In genomic region chr20:21101453-21102251, GRCh38 we compare ENCODE assay signal across 9 cellular contexts.
DNase-seq lines count a peak whose midpoint lies in the region; ATAC-seq and TF ChIP-seq lines count a peak whose summit lies in the region.
"Had no signal": no experiment of that assay in that cellular context is flagged by ENCODE, and none has a peak within 500 bp of the region (broad histone marks: within the 10 kb centered on the region; RNA-seq: fewer than 3 reads in every experiment).

No MANE protein-coding gene starts in this region.

- peak; percentile 13 for DNase-seq in activated naive CD4-positive, alpha-beta T cell treated with anti-CD3 and anti-CD28 coated beads, Interleukin-2, amount 50 U/mL, for 16 hours
- peak; percentile 77 for DNase-seq in islet precursor cell
- peak; percentile 36 to 49 for DNase-seq in stimulated activated naive CD8-positive, alpha-beta T cell treated with anti-CD3 and anti-CD28 coated beads, Interleukin-15, amount 100 ng/mL, for 72 hours
- no peak for DNase-seq in NCI-H1105 (lab: John Stamatoyannopoulos, UW)

- peak; percentile 29 for ATAC-seq in stimulated activated naive CD8-positive, alpha-beta T cell treated with anti-CD3 and anti-CD28 coated beads, Interleukin-15, amount 100 ng/mL, for 72 hours
- ATAC-seq in HG02610 (IDR thresholded peaks at IDR 0.05; ENCODE audit: unreplicated experiment) = no peak
- ATAC-seq in GM18502 (IDR thresholded peaks at IDR 0.05; ENCODE audit: poor library complexity, unreplicated experiment) = no peak

- peaks cover 0 to 30% (median 14%) of the 10 kb centered on the region in 11 experiments; a peak in 17 of 22 replicates for H3K9me3 ChIP-seq in BLaER1 treated with 17β-estradiol and CSF1 and Interleukin-3, amounts not matched to agents 10 nM and 100 nM (replicated peaks in 1 of 11)

- no peak overlapping the region for H3K27ac ChIP-seq in BLaER1 treated with 17β-estradiol and CSF1 and Interleukin-3, amounts not matched to agents 10 nM and 100 nM
- H3K27ac ChIP-seq in KMS-11 = peak overlapping the region; percentile 20; the same call in 1 of the 2 replicates

- H3K27ac Mint-ChIP-seq in stimulated activated naive CD8-positive, alpha-beta T cell treated with anti-CD3 and anti-CD28 coated beads, Interleukin-15, amount 100 ng/mL, for 72 hours = peak overlapping the region; percentile 100

- H3K36me3 ChIP-seq in BLaER1 treated with 17β-estradiol and CSF1 and Interleukin-3, amounts not matched to agents 10 nM and 100 nM = no peaks in the 10 kb centered on the region
- no peaks in the 10 kb centered on the region for H3K36me3 ChIP-seq in KMS-11 (ENCODE audit: insufficient read depth)

- H3K4me2 ChIP-seq in BLaER1 treated with 17β-estradiol and CSF1 and Interleukin-3, amounts not matched to agents 10 nM and 100 nM = peak overlapping the region; percentile 74 to 95 (median 87)
- H3K4me2 ChIP-seq in KMS-11 = peak overlapping the region; percentile 86; the same call in 1 of the 2 replicates

- H3K27me3 Mint-ChIP-seq in stimulated activated naive CD8-positive, alpha-beta T cell treated with anti-CD3 and anti-CD28 coated beads, Interleukin-15, amount 100 ng/mL, for 72 hours = peaks cover 93% of the 10 kb centered on the region

- H3K27me3 ChIP-seq in BLaER1 treated with 17β-estradiol and CSF1 and Interleukin-3, amounts not matched to agents 10 nM and 100 nM = peaks cover 99 to 100% (median 100%) of the 10 kb centered on the region in 11 experiments
- H3K27me3 ChIP-seq in KMS-11 (ENCODE audit: insufficient read depth, low read depth) = no peaks in the 10 kb centered on the region

- no peaks in the 10 kb centered on the region for H3K9me3 Mint-ChIP-seq in stimulated activated naive CD8-positive, alpha-beta T cell treated with anti-CD3 and anti-CD28 coated beads, Interleukin-15, amount 100 ng/mL, for 72 hours
- H3K9me3 Mint-ChIP-seq: activated naive CD4-positive, alpha-beta T cell treated with anti-CD3 and anti-CD28 coated beads, Interleukin-2, amount 50 U/mL, for 72 hours had no signal

- peaks cover 23 to 48% (median 34%) of the 10 kb centered on the region in 10 experiments; a peak in 19 of 20 replicates for H3K4me1 ChIP-seq in BLaER1 treated with 17β-estradiol and CSF1 and Interleukin-3, amounts not matched to agents 10 nM and 100 nM
- H3K4me1 ChIP-seq in KMS-11 (ENCODE audit: low read depth, poor library complexity, severe bottlenecking) = peaks cover 4% of the 10 kb centered on the region

- H4K20me1 ChIP-seq in BLaER1 treated with 17β-estradiol and CSF1 and Interleukin-3, amounts not matched to agents 10 nM and 100 nM = peaks cover 0 to 69% (median 49%) of the 10 kb centered on the region in 11 experiments; a peak in 18 of 22 replicates
- H4K20me1 ChIP-seq in KMS-11 (ENCODE audit: insufficient read depth) = no peaks in the 10 kb centered on the region

- H3K4me3 ChIP-seq in BLaER1 treated with 17β-estradiol and CSF1 and Interleukin-3, amounts not matched to agents 10 nM and 100 nM = peak overlapping the region; percentile 38 to 68 (median 54)
- no peak overlapping the region for H3K4me3 ChIP-seq in KMS-11 (IDR thresholded peaks at IDR 0.05; ENCODE audit: insufficient read depth, low read depth, low read length)

- H3K79me2 ChIP-seq in KMS-11 (ENCODE audit: insufficient read depth, low read depth) = no peaks in the 10 kb centered on the region

- H3K4me1 Mint-ChIP-seq in stimulated activated naive CD8-positive, alpha-beta T cell treated with anti-CD3 and anti-CD28 coated beads, Interleukin-15, amount 100 ng/mL, for 72 hours = peaks cover 62% of the 10 kb centered on the region

- TF ChIP-seq CTCF in KMS-11 (conservative IDR thresholded peaks at IDR 0.05; ENCODE audit: low read depth, low read length) = no peak

- H3K9ac ChIP-seq in BLaER1 treated with 17β-estradiol and CSF1 and Interleukin-3, amounts not matched to agents 10 nM and 100 nM = 0 out of 22 replicates have a peak overlapping the region, but pooled peaks of 1 of the 11 experiments have one; percentile 41
- peak overlapping the region; percentile 61; the same call in 1 of the 2 replicates for H3K9ac ChIP-seq in KMS-11

- H3K4me3 Mint-ChIP-seq in stimulated activated naive CD8-positive, alpha-beta T cell treated with anti-CD3 and anti-CD28 coated beads, Interleukin-15, amount 100 ng/mL, for 72 hours = peak overlapping the region; percentile 97 to 98

- peak overlapping the region; percentile 100 for H2AFZ ChIP-seq in KMS-11 (ENCODE audit: low read depth)
